ENCODE assay signal across 1 cellular context in the genomic region with DNA sequence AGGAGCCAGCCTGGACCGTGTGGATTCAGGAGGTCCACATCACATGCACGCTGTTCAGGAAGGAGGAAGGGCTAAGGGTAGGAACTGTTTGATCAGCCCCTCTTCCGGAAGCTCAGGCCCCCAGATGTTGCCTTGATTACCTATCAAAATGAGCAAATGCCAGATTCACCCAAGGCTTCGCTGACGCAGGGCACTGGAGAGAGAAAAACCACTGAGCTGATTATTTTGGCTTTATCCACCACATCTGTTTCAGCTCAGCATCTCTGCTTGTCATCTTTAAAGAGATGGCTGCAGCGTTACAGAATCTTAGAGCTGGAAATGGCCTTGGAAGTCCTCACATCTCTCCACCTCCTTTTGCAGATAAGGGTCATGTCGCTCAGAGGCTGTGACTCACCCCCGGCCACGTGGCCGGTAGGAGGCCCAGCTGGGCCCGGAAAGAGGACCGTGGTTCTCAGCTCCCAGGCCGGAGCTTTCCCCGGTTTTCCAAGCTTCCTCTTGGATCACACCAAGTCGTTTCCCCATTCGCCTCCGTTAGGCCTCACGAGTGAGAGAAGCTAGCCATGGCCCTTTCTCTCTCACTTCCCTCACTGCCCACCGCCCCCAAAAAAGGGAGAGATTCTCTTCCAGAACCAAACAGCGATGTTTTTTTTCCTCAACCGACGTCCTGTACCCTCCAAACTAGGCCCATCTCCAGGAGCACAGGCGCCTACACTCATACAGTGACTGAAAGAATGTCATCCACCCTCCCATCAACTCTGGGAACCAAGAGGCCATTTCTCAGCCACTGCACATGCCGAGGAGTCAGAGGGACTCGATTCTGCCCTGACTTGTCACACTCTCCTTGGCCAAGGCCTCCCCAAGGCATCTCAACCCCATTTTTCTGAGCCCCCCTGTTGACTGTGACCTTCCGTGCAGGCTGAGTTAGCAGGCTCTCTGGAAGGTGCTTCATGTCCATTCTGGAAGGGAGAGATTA.
TF ChIP-seq lines count a peak whose summit lies in the region.

No MANE protein-coding gene starts in this region.

TF ChIP-seq in K562, 482 proteins besides CTCF, POLR2A, EP300 and RAD21 (continued from another document and continues in another):
- TF ChIP-seq, protein P1, sequence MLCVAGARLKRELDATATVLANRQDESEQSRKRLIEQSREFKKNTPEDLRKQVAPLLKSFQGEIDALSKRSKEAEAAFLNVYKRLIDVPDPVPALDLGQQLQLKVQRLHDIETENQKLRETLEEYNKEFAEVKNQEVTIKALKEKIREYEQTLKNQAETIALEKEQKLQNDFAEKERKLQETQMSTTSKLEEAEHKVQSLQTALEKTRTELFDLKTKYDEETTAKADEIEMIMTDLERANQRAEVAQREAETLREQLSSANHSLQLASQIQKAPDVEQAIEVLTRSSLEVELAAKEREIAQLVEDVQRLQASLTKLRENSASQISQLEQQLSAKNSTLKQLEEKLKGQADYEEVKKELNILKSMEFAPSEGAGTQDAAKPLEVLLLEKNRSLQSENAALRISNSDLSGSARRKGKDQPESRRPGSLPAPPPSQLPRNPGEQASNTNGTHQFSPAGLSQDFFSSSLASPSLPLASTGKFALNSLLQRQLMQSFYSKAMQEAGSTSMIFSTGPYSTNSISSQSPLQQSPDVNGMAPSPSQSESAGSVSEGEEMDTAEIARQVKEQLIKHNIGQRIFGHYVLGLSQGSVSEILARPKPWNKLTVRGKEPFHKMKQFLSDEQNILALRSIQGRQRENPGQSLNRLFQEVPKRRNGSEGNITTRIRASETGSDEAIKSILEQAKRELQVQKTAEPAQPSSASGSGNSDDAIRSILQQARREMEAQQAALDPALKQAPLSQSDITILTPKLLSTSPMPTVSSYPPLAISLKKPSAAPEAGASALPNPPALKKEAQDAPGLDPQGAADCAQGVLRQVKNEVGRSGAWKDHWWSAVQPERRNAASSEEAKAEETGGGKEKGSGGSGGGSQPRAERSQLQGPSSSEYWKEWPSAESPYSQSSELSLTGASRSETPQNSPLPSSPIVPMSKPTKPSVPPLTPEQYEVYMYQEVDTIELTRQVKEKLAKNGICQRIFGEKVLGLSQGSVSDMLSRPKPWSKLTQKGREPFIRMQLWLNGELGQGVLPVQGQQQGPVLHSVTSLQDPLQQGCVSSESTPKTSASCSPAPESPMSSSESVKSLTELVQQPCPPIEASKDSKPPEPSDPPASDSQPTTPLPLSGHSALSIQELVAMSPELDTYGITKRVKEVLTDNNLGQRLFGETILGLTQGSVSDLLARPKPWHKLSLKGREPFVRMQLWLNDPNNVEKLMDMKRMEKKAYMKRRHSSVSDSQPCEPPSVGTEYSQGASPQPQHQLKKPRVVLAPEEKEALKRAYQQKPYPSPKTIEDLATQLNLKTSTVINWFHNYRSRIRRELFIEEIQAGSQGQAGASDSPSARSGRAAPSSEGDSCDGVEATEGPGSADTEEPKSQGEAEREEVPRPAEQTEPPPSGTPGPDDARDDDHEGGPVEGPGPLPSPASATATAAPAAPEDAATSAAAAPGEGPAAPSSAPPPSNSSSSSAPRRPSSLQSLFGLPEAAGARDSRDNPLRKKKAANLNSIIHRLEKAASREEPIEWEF (CRISPR knock-in tag; IDR thresholded peaks at IDR 0.05): peak; percentile 31; the same call in 1 of the 2 replicates
- TF ChIP-seq, protein P2, sequence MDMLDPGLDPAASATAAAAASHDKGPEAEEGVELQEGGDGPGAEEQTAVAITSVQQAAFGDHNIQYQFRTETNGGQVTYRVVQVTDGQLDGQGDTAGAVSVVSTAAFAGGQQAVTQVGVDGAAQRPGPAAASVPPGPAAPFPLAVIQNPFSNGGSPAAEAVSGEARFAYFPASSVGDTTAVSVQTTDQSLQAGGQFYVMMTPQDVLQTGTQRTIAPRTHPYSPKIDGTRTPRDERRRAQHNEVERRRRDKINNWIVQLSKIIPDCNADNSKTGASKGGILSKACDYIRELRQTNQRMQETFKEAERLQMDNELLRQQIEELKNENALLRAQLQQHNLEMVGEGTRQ (CRISPR knock-in tag; IDR thresholded peaks at IDR 0.05): peak; percentile 85
- TF ChIP-seq YBX1 (IDR thresholded peaks at IDR 0.05) (no peak), ZZZ3 (IDR thresholded peaks at IDR 0.05) (no peak), SMARCB1 (IDR thresholded peaks at IDR 0.05; ENCODE audit: insufficient read length, low read depth) (no peak), TCFL5 (CRISPR knock-in tag; conservative IDR thresholded peaks at IDR 0.05) (no peak), FOSL1 (tag; conservative IDR thresholded peaks at IDR 0.05) (peak; percentile 98), JUN (IDR thresholded peaks at IDR 0.05; ENCODE audit: borderline replicate concordance, low read depth, low read length) (peak; percentile 91), JUN (CRISPR knock-in tag; IDR thresholded peaks at IDR 0.05; ENCODE audit: borderline replicate concordance) (no peak; the same call in 1 of the 2 replicates), FOXK2 (conservative IDR thresholded peaks at IDR 0.05 in 1 of 2, IDR thresholded peaks at IDR 0.05 in 1 of 2; ENCODE audit: low read depth in 2 of 2) (no peak), NONO (IDR thresholded peaks at IDR 0.05; ENCODE audit: low read depth in 2 of 2, low read length in 1 of 2) (no peak), RCOR1 (IDR thresholded peaks at IDR 0.05; ENCODE audit: borderline replicate concordance in 1 of 2, low read depth in 2 of 2, low read length in 2 of 2) (peak in 1 of 2 experiments; percentile 84; a peak in 2 of 4 replicates), ZNF644 (tag; IDR thresholded peaks at IDR 0.05; ENCODE audit: low read depth) (peak; percentile 88), FOS (IDR thresholded peaks at IDR 0.05; ENCODE audit: extremely low read depth, insufficient read length) (peak; percentile 61), MCM5 (IDR thresholded peaks at IDR 0.05; ENCODE audit: low read depth) (no peak), MTA2 (IDR thresholded peaks at IDR 0.05; ENCODE audit: low read depth) (no peak), FUS (optimal IDR thresholded peaks at IDR 0.05; ENCODE audit: low read depth, low read length) (no peak)
- TF ChIP-seq, protein P3, sequence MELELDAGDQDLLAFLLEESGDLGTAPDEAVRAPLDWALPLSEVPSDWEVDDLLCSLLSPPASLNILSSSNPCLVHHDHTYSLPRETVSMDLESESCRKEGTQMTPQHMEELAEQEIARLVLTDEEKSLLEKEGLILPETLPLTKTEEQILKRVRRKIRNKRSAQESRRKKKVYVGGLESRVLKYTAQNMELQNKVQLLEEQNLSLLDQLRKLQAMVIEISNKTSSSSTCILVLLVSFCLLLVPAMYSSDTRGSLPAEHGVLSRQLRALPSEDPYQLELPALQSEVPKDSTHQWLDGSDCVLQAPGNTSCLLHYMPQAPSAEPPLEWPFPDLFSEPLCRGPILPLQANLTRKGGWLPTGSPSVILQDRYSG (tag; conservative IDR thresholded peaks at IDR 0.05; ENCODE audit: low read depth): peak; percentile 84
- TF ChIP-seq, protein P4, sequence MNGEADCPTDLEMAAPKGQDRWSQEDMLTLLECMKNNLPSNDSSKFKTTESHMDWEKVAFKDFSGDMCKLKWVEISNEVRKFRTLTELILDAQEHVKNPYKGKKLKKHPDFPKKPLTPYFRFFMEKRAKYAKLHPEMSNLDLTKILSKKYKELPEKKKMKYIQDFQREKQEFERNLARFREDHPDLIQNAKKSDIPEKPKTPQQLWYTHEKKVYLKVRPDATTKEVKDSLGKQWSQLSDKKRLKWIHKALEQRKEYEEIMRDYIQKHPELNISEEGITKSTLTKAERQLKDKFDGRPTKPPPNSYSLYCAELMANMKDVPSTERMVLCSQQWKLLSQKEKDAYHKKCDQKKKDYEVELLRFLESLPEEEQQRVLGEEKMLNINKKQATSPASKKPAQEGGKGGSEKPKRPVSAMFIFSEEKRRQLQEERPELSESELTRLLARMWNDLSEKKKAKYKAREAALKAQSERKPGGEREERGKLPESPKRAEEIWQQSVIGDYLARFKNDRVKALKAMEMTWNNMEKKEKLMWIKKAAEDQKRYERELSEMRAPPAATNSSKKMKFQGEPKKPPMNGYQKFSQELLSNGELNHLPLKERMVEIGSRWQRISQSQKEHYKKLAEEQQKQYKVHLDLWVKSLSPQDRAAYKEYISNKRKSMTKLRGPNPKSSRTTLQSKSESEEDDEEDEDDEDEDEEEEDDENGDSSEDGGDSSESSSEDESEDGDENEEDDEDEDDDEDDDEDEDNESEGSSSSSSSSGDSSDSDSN (IDR thresholded peaks at IDR 0.05; ENCODE audit: borderline replicate concordance in 1 of 2, low read depth in 2 of 2, low read length in 2 of 2): peak; percentile 31 to 45; a peak in 1 of 4 replicates
- TF ChIP-seq, protein P5, sequence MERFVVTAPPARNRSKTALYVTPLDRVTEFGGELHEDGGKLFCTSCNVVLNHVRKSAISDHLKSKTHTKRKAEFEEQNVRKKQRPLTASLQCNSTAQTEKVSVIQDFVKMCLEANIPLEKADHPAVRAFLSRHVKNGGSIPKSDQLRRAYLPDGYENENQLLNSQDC (CRISPR knock-in tag; IDR thresholded peaks at IDR 0.05): no peak
- TF ChIP-seq, protein P6, sequence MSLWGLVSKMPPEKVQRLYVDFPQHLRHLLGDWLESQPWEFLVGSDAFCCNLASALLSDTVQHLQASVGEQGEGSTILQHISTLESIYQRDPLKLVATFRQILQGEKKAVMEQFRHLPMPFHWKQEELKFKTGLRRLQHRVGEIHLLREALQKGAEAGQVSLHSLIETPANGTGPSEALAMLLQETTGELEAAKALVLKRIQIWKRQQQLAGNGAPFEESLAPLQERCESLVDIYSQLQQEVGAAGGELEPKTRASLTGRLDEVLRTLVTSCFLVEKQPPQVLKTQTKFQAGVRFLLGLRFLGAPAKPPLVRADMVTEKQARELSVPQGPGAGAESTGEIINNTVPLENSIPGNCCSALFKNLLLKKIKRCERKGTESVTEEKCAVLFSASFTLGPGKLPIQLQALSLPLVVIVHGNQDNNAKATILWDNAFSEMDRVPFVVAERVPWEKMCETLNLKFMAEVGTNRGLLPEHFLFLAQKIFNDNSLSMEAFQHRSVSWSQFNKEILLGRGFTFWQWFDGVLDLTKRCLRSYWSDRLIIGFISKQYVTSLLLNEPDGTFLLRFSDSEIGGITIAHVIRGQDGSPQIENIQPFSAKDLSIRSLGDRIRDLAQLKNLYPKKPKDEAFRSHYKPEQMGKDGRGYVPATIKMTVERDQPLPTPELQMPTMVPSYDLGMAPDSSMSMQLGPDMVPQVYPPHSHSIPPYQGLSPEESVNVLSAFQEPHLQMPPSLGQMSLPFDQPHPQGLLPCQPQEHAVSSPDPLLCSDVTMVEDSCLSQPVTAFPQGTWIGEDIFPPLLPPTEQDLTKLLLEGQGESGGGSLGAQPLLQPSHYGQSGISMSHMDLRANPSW (CRISPR knock-in tag; IDR thresholded peaks at IDR 0.05): no peak
- TF ChIP-seq, protein P7, sequence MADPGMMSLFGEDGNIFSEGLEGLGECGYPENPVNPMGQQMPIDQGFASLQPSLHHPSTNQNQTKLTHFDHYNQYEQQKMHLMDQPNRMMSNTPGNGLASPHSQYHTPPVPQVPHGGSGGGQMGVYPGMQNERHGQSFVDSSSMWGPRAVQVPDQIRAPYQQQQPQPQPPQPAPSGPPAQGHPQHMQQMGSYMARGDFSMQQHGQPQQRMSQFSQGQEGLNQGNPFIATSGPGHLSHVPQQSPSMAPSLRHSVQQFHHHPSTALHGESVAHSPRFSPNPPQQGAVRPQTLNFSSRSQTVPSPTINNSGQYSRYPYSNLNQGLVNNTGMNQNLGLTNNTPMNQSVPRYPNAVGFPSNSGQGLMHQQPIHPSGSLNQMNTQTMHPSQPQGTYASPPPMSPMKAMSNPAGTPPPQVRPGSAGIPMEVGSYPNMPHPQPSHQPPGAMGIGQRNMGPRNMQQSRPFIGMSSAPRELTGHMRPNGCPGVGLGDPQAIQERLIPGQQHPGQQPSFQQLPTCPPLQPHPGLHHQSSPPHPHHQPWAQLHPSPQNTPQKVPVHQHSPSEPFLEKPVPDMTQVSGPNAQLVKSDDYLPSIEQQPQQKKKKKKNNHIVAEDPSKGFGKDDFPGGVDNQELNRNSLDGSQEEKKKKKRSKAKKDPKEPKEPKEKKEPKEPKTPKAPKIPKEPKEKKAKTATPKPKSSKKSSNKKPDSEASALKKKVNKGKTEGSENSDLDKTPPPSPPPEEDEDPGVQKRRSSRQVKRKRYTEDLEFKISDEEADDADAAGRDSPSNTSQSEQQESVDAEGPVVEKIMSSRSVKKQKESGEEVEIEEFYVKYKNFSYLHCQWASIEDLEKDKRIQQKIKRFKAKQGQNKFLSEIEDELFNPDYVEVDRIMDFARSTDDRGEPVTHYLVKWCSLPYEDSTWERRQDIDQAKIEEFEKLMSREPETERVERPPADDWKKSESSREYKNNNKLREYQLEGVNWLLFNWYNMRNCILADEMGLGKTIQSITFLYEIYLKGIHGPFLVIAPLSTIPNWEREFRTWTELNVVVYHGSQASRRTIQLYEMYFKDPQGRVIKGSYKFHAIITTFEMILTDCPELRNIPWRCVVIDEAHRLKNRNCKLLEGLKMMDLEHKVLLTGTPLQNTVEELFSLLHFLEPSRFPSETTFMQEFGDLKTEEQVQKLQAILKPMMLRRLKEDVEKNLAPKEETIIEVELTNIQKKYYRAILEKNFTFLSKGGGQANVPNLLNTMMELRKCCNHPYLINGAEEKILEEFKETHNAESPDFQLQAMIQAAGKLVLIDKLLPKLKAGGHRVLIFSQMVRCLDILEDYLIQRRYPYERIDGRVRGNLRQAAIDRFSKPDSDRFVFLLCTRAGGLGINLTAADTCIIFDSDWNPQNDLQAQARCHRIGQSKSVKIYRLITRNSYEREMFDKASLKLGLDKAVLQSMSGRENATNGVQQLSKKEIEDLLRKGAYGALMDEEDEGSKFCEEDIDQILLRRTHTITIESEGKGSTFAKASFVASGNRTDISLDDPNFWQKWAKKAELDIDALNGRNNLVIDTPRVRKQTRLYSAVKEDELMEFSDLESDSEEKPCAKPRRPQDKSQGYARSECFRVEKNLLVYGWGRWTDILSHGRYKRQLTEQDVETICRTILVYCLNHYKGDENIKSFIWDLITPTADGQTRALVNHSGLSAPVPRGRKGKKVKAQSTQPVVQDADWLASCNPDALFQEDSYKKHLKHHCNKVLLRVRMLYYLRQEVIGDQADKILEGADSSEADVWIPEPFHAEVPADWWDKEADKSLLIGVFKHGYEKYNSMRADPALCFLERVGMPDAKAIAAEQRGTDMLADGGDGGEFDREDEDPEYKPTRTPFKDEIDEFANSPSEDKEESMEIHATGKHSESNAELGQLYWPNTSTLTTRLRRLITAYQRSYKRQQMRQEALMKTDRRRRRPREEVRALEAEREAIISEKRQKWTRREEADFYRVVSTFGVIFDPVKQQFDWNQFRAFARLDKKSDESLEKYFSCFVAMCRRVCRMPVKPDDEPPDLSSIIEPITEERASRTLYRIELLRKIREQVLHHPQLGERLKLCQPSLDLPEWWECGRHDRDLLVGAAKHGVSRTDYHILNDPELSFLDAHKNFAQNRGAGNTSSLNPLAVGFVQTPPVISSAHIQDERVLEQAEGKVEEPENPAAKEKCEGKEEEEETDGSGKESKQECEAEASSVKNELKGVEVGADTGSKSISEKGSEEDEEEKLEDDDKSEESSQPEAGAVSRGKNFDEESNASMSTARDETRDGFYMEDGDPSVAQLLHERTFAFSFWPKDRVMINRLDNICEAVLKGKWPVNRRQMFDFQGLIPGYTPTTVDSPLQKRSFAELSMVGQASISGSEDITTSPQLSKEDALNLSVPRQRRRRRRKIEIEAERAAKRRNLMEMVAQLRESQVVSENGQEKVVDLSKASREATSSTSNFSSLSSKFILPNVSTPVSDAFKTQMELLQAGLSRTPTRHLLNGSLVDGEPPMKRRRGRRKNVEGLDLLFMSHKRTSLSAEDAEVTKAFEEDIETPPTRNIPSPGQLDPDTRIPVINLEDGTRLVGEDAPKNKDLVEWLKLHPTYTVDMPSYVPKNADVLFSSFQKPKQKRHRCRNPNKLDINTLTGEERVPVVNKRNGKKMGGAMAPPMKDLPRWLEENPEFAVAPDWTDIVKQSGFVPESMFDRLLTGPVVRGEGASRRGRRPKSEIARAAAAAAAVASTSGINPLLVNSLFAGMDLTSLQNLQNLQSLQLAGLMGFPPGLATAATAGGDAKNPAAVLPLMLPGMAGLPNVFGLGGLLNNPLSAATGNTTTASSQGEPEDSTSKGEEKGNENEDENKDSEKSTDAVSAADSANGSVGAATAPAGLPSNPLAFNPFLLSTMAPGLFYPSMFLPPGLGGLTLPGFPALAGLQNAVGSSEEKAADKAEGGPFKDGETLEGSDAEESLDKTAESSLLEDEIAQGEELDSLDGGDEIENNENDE (IDR thresholded peaks at IDR 0.05; ENCODE audit: low read depth, low read length): no peak
